ENCODE assay signal across 9 cellular contexts in the genomic region with DNA sequence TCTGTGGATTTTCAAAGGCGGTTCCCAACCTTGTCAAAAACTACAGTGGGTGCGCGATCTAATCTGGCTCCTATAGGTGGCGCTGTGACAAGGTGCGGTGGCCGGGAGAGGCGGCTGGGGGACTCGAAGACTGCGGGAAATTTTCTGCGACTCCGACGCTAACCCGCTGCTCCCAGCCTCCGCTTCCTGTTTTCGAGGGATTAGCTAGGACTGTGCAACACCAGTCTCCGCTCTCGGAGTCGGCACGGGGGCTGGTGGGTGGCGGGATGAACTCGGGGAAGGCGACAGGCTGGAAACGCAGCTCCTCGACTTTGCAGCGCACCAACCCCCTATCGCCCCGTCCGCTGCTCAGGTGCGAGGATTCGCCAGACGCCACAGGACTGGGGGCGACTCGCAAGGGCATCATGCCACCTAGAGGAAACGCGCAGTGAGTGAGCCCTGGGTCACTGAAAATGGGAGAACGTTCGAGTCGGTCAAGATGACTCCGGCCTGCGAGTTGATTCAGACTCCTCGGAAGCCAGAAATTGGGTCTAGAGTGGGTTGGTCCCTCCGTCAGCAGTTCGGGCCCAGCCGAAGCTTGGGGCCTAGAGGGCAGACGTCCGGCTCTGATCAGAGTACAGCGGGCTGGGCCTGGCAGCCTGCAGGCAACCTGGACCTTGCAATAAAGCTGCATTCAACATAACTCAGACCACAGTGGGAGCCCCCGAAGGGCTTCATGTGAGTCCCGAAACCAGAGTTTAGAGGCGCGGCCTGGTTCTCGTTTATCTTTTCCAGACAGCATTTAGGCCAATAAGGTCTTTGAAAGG. TPM values are rescaled to one million over a fixed set of nuclear protein-coding genes. Genes with fewer than 3 reads are reported as not detected.
DNase-seq lines count a peak whose midpoint lies in the region; ATAC-seq, FAIRE-seq and TF ChIP-seq lines count a peak whose summit lies in the region.
"Had no signal": no experiment of that assay in that cellular context is flagged by ENCODE, and none has a peak within 500 bp of the region (broad histone marks: within the 10 kb centered on the region; RNA-seq: fewer than 3 reads in every experiment).

No MANE protein-coding gene starts in this region.

- no peaks in the 10 kb centered on the region for H3K79me2 ChIP-seq in HepG2 (ENCODE audit: insufficient read depth, low read length)

- in situ Hi-C loops in astrocyte of the cerebellum (cut with HindIII; ENCODE audit: low sequenced_read_pairs) = no loop called here
- in situ Hi-C loops in HepG2 (cut with HindIII; ENCODE audit: extremely low pct_ligation_motif_present, low pct_unique_long_range_greater_than_20kb) = no loop called here

- H4K20me1 ChIP-seq in HepG2 (ENCODE audit: insufficient read depth, low read length) = peaks cover 2% of the 10 kb centered on the region; the same call in 1 of the 2 replicates

- peak overlapping the region; percentile 23 for H3K4me2 ChIP-seq in HepG2 (ENCODE audit: low read depth, low read length)

- no peaks in the 10 kb centered on the region; the same call in 1 of the 2 replicates for H3K4me1 ChIP-seq in HUES48 (ENCODE audit: control insufficient read depth, insufficient read depth, low read length)
- H3K4me1 ChIP-seq in HepG2 (ENCODE audit: insufficient read depth, low read length) = peaks cover 23% of the 10 kb centered on the region

- CTCF ChIA-PET in HepG2 (lab: Yijun Ruan, JAX; ENCODE audit: low intra/inter-chr PET ratio, low total read pairs) = no interaction called here

- H3K27ac ChIP-seq in HUES48 (ENCODE audit: low read depth, low read length) (no peak overlapping the region), HepG2 (ENCODE audit: extremely low read length, insufficient read depth, low read length) (no peak overlapping the region)

- peak; percentile 42 for TF ChIP-seq CTCF in D721Med (IDR thresholded peaks at IDR 0.05; ENCODE audit: insufficient read depth, missing control alignments)
- TF ChIP-seq CTCF in astrocyte of the cerebellum (IDR thresholded peaks at IDR 0.05; ENCODE audit: low read depth, low read length, missing control alignments) = peak; percentile 47
- TF ChIP-seq CTCF in HepG2 (CRISPR knock-in tag; IDR thresholded peaks at IDR 0.05) = peak; percentile 66

- peak; percentile 52 for ATAC-seq in HepG2
- ATAC-seq in HG03039 (IDR thresholded peaks at IDR 0.05; ENCODE audit: unreplicated experiment) = no peak
- ATAC-seq in GM21447 (IDR thresholded peaks at IDR 0.05; ENCODE audit: unreplicated experiment) = no peak

- no peaks in the 10 kb centered on the region for H3K36me3 ChIP-seq in HUES48 (ENCODE audit: control insufficient read depth, insufficient read depth, low read length)
- no peaks in the 10 kb centered on the region for H3K36me3 ChIP-seq in HepG2 (replicated peaks in 1 of 2; ENCODE audit: control insufficient read depth in 1 of 2, insufficient read depth in 2 of 2, low read length in 2 of 2)

- intact Hi-C loops in HepG2 (cut with micrococcal nuclease; ENCODE audit: unreplicated experiment) = loop anchor here (1.0 to 2.0 kb wide), 2 partner anchors 51 to 104 kb away; no protein-coding TSS in a partner anchor

- H3K9me3 ChIP-seq in HUES48 (ENCODE audit: control insufficient read depth, insufficient read depth, low read length) (no peaks in the 10 kb centered on the region), HepG2 (ENCODE audit: low read length) (no peaks in the 10 kb centered on the region)

- FAIRE-seq in D721Med (lab: Jason Lieb, UNC) (no peak), HepG2 (lab: Jason Lieb, UNC) (peak; percentile 56)

- no peak for TF ChIP-seq POLR2A in HepG2 (IDR thresholded peaks at IDR 0.05; ENCODE audit: insufficient read depth in 1 of 2, low read depth in 2 of 2, low read length in 2 of 2)

- no peak for TF ChIP-seq EP300 in HepG2 (IDR thresholded peaks at IDR 0.05; ENCODE audit: low read depth in 2 of 2, low read length in 2 of 2)
- TF ChIP-seq EP300 in HepG2 (CRISPR knock-in tag; IDR thresholded peaks at IDR 0.05; ENCODE audit: borderline replicate concordance) = no peak

- POLR2A ChIA-PET in HepG2 (lab: Yijun Ruan, JAX) = no interaction called here

- WGBS in HepG2 (ENCODE audit: low lambda C conversion rate) = 32% methylated on average over 52 of the region's 52 CpGs

- H3K27me3 ChIP-seq in HUES48 (ENCODE audit: control insufficient read depth, insufficient read depth, low read length) = peaks cover 100% of the 10 kb centered on the region
- peaks cover 47 to 74% of the 10 kb centered on the region in 2 experiments for H3K27me3 ChIP-seq in HepG2 (ENCODE audit: control insufficient read depth in 1 of 2, insufficient read depth in 2 of 2, low read length in 2 of 2)

- H3K4me3 ChIP-seq in HUES48 (ENCODE audit: low read depth, low read length) = peak overlapping the region; percentile 38; the same call in 1 of the 2 replicates
- H3K4me3 ChIP-seq in astrocyte of the cerebellum (ENCODE audit: low read depth, low read length) = no peak overlapping the region
- H3K4me3 ChIP-seq in HepG2 (replicated peaks in 1 of 3; ENCODE audit: insufficient read depth in 1 of 3, low read depth in 2 of 3, low read length in 3 of 3) = peak overlapping the region in 1 of 3 experiments; percentile 32; a peak in 1 of 6 replicates

- peak; percentile 8; the same call in 1 of the 2 replicates for TF ChIP-seq RAD21 in HepG2 (CRISPR knock-in tag; IDR thresholded peaks at IDR 0.05)

- no peak overlapping the region for H3K9ac ChIP-seq in HUES48 (ENCODE audit: low read depth, low read length)
- H3K9ac ChIP-seq in HepG2 (ENCODE audit: insufficient read depth, low read depth, low read length) = no peak overlapping the region

- BruUV-seq in HepG2 (replicated peaks; lab: Mats Ljungman, UMichigan) = no TSS peak

- H2AFZ ChIP-seq in HepG2 (ENCODE audit: low read length) = no peak overlapping the region

- DNase-seq in D721Med (ENCODE audit: insufficient read length, low spot score) = no peak
- no peak for DNase-seq in astrocyte of the cerebellum (ENCODE audit: low read depth)
- peak; percentile 52 for DNase-seq in HepG2 (ENCODE audit: low spot score)
- DNase-seq in hippocampal formation (lab: John Stamatoyannopoulos, UW) = no peak
- no peak for DNase-seq in GOT3 (lab: John Stamatoyannopoulos, UW)

TF ChIP-seq in HepG2, 621 proteins besides CTCF, POLR2A, EP300 and RAD21 (continues in another document):
- no peak for TF ChIP-seq GABPA (IDR thresholded peaks at IDR 0.05; ENCODE audit: low read depth, low read length)
- TF ChIP-seq GABPA (CRISPR knock-in tag; IDR thresholded peaks at IDR 0.05; ENCODE audit: low read depth) = 0 out of 2 replicates have a peak, but pooled peaks have one; percentile 4
- TF ChIP-seq AGO1 (IDR thresholded peaks at IDR 0.05; ENCODE audit: low read depth, low read length, poor library complexity, severe bottlenecking) = peak; percentile 29
- TF ChIP-seq, protein P1, sequence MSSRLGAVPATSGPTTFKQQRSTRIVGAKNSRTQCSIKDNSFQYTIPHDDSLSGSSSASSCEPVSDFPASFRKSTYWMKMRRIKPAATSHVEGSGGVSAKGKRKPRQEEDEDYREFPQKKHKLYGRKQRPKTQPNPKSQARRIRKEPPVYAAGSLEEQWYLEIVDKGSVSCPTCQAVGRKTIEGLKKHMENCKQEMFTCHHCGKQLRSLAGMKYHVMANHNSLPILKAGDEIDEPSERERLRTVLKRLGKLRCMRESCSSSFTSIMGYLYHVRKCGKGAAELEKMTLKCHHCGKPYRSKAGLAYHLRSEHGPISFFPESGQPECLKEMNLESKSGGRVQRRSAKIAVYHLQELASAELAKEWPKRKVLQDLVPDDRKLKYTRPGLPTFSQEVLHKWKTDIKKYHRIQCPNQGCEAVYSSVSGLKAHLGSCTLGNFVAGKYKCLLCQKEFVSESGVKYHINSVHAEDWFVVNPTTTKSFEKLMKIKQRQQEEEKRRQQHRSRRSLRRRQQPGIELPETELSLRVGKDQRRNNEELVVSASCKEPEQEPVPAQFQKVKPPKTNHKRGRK (CRISPR knock-in tag; IDR thresholded peaks at IDR 0.05) = 0 out of 2 replicates have a peak, but pooled peaks have one; percentile 80
- 0 out of 2 replicates have a peak, but pooled peaks have one; percentile 71 for TF ChIP-seq PCBP1 (IDR thresholded peaks at IDR 0.05; ENCODE audit: borderline replicate concordance, low read depth, low read length)
- peak; percentile 68 for TF ChIP-seq BCL6 (CRISPR knock-in tag; IDR thresholded peaks at IDR 0.05)
- TF ChIP-seq EED (CRISPR knock-in tag; IDR thresholded peaks at IDR 0.05) = peak; percentile 72
- TF ChIP-seq ZNF788 (CRISPR knock-in tag; IDR thresholded peaks at IDR 0.05; ENCODE audit: borderline replicate concordance) = peak; percentile 53; the same call in 1 of the 2 replicates
- TF ChIP-seq ZNF556 (CRISPR knock-in tag; IDR thresholded peaks at IDR 0.05; ENCODE audit: borderline replicate concordance) = no peak; the same call in 1 of the 2 replicates
- TF ChIP-seq KLF6 (CRISPR knock-in tag; IDR thresholded peaks at IDR 0.05) = no peak
- no peak for TF ChIP-seq ZNF652 (CRISPR knock-in tag; IDR thresholded peaks at IDR 0.05; ENCODE audit: borderline replicate concordance, low read depth)
- TF ChIP-seq HNRNPL (IDR thresholded peaks at IDR 0.05; ENCODE audit: low read depth, low read length) = 0 out of 2 replicates have a peak, but pooled peaks have one; percentile 64
- 0 out of 2 replicates have a peak, but pooled peaks have one; percentile 13 for TF ChIP-seq ZSCAN31 (CRISPR knock-in tag; IDR thresholded peaks at IDR 0.05; ENCODE audit: low read depth)

RNA-seq across cellular contexts. Expression of a gene that starts 5.5 kb away (rescaled TPM):
- total RNA-seq in HepG2 (2016; rRNA removed; fragmentation: Illumina TruSeq; extraction: Trizol) = not detected in 2 replicates
- not detected in 2 replicates for total RNA-seq in HepG2 (2016; cell fraction: cytosol; rRNA removed; fragmentation: Illumina TruSeq; extraction: Trizol; ENCODE audit: low read depth)
- total RNA-seq in HepG2 (2016; cell fraction: insoluble cytoplasmic fraction; rRNA removed; fragmentation: Illumina TruSeq; extraction: Trizol) = not detected in 2 replicates
- not detected in 2 replicates for total RNA-seq in HepG2 (2016; cell fraction: membrane; rRNA removed; fragmentation: Illumina TruSeq; extraction: Trizol)
- total RNA-seq in HepG2 (2016; cell fraction: nucleus; rRNA removed; fragmentation: Illumina TruSeq; extraction: Trizol) = not detected in 2 replicates
- polyA plus RNA-seq in HepG2 (2011; rRNA removed) = 0.03 TPM in 2 replicates
- not detected in 2 replicates for polyA plus RNA-seq in HepG2 (2011; cell fraction: cytosol; rRNA removed)
- polyA plus RNA-seq in HepG2 (2011; cell fraction: nucleus; rRNA removed) = 0.24 TPM in 1 of 2 replicates, not detected in the other
- 0.04 and 0.09 TPM in 2 replicates for polyA plus RNA-seq in HepG2 (2012)
- not detected in 2 replicates for polyA plus RNA-seq in HepG2 (2016; cell fraction: cytosol; fragmentation: Illumina TruSeq; extraction: Trizol; ENCODE audit: low read depth)
- polyA plus RNA-seq in HepG2 (2016; cell fraction: insoluble cytoplasmic fraction; fragmentation: Illumina TruSeq; extraction: Trizol; ENCODE audit: low read depth) = not detected in 2 replicates
- not detected in 2 replicates for polyA plus RNA-seq in HepG2 (2016; cell fraction: membrane; fragmentation: Illumina TruSeq; extraction: Trizol; ENCODE audit: low read depth)
- polyA plus RNA-seq in HepG2 (2016; cell fraction: nucleus; fragmentation: Illumina TruSeq; extraction: Trizol; ENCODE audit: insufficient read depth, low read depth) = not detected in 2 replicates
- 2.0 TPM in 1 of 2 replicates, not detected in the other for polyA minus RNA-seq in HepG2 (2011; rRNA and poly(A)+ RNA removed; ENCODE audit: low replicate concordance)
- not detected in 2 replicates for polyA minus RNA-seq in HepG2 (2011; cell fraction: cytosol; rRNA and poly(A)+ RNA removed)
- 0.13 TPM in 1 of 2 replicates, not detected in the other for polyA minus RNA-seq in HepG2 (2011; cell fraction: nucleus; rRNA and poly(A)+ RNA removed)
- total RNA-seq: mononuclear cell had no signal
